In the genomic region with DNA sequence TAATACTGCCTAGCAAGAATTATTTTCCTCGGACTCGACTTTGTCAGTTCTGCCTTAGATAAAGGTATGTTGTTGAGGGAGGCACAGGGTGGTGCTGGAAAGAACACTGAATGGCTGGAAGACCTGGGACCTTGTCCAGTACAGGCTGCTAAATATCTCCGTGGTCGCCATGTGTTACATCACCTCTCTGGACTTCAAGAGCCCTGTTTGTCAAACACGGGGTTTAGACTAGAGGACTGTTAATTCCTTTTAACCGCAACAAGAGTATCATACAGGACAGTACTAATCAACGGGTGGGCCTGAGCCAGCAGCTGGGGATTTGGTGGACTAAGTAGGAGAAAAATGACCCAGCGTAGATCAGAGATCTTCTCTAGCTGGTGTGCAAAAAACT, we compare ENCODE assay signal across 17 cellular contexts.
DNase-seq lines count a peak whose midpoint lies in the region; ATAC-seq and TF ChIP-seq lines count a peak whose summit lies in the region.
"Had no signal": no experiment of that assay in that cellular context is flagged by ENCODE, and none has a peak within 500 bp of the region (broad histone marks: within the 10 kb centered on the region; RNA-seq: fewer than 3 reads in every experiment).

No MANE protein-coding gene starts in this region.

- ATAC-seq in lower lobe of right lung (peak; percentile 72 to 90), HG03097 (IDR thresholded peaks at IDR 0.05; ENCODE audit: low FRiP score, unreplicated experiment) (no peak), HG03196 (IDR thresholded peaks at IDR 0.05; ENCODE audit: unreplicated experiment) (no peak), HG03108 (IDR thresholded peaks at IDR 0.05; ENCODE audit: unreplicated experiment) (no peak), GM18511 (IDR thresholded peaks at IDR 0.05; ENCODE audit: unreplicated experiment) (no peak)
- ATAC-seq: left lobe of liver, Panc1 had no signal

- H3K27me3 ChIP-seq in esophagus squamous epithelium (no peaks in the 10 kb centered on the region), lower lobe of right lung (ENCODE audit: low read depth) (no peaks in the 10 kb centered on the region)

- peaks cover 0 to 22% (median 4%) of the 10 kb centered on the region in 3 donors for H3K4me1 ChIP-seq in esophagus squamous epithelium
- H3K4me1 ChIP-seq in lower lobe of right lung, result no peaks in the 10 kb centered on the region

- DNase-seq in A172 (ENCODE audit: low spot score), result peak; percentile 58
- DNase-seq in M059J (ENCODE audit: low read depth), result peak; percentile 66
- no peak for DNase-seq in esophagus squamous epithelium (lab: John Stamatoyannopoulos, UW)
- DNase-seq in lower lobe of right lung, result no peak
- DNase-seq: activated CD4-positive, CD25-positive, alpha-beta regulatory T cell treated with anti-CD3 and anti-CD28 coated beads, Interleukin-2, amount 50 U/mL, for 72 hours; activated naive CD4-positive, alpha-beta T cell; Caco-2; caudate nucleus; NCI-H1092 treated with DMSO at 0.1 percent for 48 hours; NCI-H2227 treated with DMSO at 0.1 percent for 48 hours; stimulated activated CD4-positive, alpha-beta T cell treated with anti-CD3 and anti-CD28 coated beads, Interleukin-4, amount 100 ng/mL, for 4 hours had no signal

- H3K27ac ChIP-seq in esophagus squamous epithelium, result peak overlapping the region in 3 of 4 donors; percentile 61 to 74 (median 64)
- no peak overlapping the region for H3K27ac ChIP-seq in lower lobe of right lung

- TF ChIP-seq POLR2A in esophagus squamous epithelium (IDR thresholded peaks at IDR 0.05), result no peak

- TF ChIP-seq CTCF in esophagus squamous epithelium (IDR thresholded peaks at IDR 0.05) (no peak), lower lobe of right lung (IDR thresholded peaks at IDR 0.05) (no peak)

- H3K36me3 ChIP-seq in esophagus squamous epithelium (no peaks in the 10 kb centered on the region), lower lobe of right lung (no peaks in the 10 kb centered on the region)

- H3K4me3 ChIP-seq in esophagus squamous epithelium, result no peak overlapping the region
- H3K4me3 ChIP-seq in lower lobe of right lung, result no peak overlapping the region

- intact Hi-C loops in esophagus squamous epithelium (cut with DNase I) (no loop called here), lower lobe of right lung (cut with DNase I) (no loop called here)

- WGBS in esophagus squamous epithelium, 2 donors, result 63 to 87% methylated on average over 8 of the region's 8 CpGs

- H3K9me3 ChIP-seq in esophagus squamous epithelium, result no peaks in the 10 kb centered on the region
- H3K9me3 ChIP-seq in lower lobe of right lung, result no peaks in the 10 kb centered on the region
- H3K9me3 ChIP-seq: Caco-2 had no signal

Comparison
In these comparisons a context has a peak if more than half of its experiments do, and no peak if none do; other contexts are left out.
1. DNase-seq: peak in A172 (single experiment) and M059J (single experiment); none in esophagus squamous epithelium (single experiment) and lower lobe of right lung (single experiment).
2. ATAC-seq: peak in lower lobe of right lung (2 of 2); none in HG03097 (single experiment), HG03196 (single experiment), HG03108 (single experiment) and GM18511 (single experiment).